ENCODE assay signal across 14 cellular contexts in the genomic region with DNA sequence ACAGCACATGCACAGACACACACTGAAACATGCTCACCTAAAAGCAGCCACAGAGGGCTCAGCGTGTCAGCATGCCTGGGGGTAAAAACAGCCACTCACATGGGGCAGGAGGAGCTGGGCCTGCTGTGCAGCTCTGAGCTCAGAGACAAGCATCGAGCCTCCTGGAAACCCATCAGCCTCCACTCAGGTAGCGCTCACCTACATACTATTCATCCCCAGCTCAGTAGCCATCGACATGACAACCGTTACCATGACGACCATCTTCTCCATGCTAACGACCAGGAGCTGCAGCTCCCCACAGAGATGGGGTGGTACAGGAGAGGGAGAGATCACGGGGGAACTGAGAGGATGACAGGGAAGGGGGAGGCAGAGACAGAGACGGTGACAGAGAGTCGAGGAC. TPM values are rescaled to one million over a fixed set of nuclear protein-coding genes. Genes with fewer than 3 reads are reported as not detected.
DNase-seq lines count a peak whose midpoint lies in the region; ATAC-seq, FAIRE-seq and TF ChIP-seq lines count a peak whose summit lies in the region.
"Had no signal": no experiment of that assay in that cellular context is flagged by ENCODE, and none has a peak within 500 bp of the region (broad histone marks: within the 10 kb centered on the region; RNA-seq: fewer than 3 reads in every experiment).

No MANE protein-coding gene starts in this region.

- DNase-seq in GM23338 (ENCODE audit: low spot score) (peak; percentile 93), NCI-H2196 (lab: John Stamatoyannopoulos, UW; ENCODE audit: unreplicated experiment) (peak; percentile 69), mammary epithelial cell (peak; percentile 27), H54 (ENCODE audit: insufficient read length, low spot score) (no peak), posterior cingulate gyrus (no peak), AG20443 (ENCODE audit: low spot score) (no peak), HEK293T (ENCODE audit: extremely low spot score) (no peak)
- DNase-seq: naive thymus-derived CD4-positive, alpha-beta T cell; NK-92 treated with Interleukin-12 subunit alpha and Interleukin-12 subunit beta, amount 100 ng/mL, for 24 hours had no signal

- peak; percentile 80 for TF ChIP-seq EP300 in neural cell (conservative IDR thresholded peaks at IDR 0.05; ENCODE audit: poor library complexity, severe bottlenecking)

- peak; percentile 57 for TF ChIP-seq RAD21 in neural cell (conservative IDR thresholded peaks at IDR 0.05)

- TF ChIP-seq POLR2A in H54 (IDR thresholded peaks at IDR 0.05; ENCODE audit: low read depth, low read length), result no peak

- no peaks in the 10 kb centered on the region for H3F3A ChIP-seq in GM23338 (replicated peaks; ENCODE audit: low read depth)
- no peaks in the 10 kb centered on the region for H3F3A ChIP-seq in neural cell (ENCODE audit: insufficient read depth, low read length, poor library complexity, severe bottlenecking)

- H3K27me3 Mint-ChIP-seq in GM23338 (ENCODE audit: insufficient read depth, low read depth, poor library complexity), result peaks cover 18% of the 10 kb centered on the region

- H3K9me3 Mint-ChIP-seq in GM23338, result no peaks in the 10 kb centered on the region
- H3K9me3 Mint-ChIP-seq: naive thymus-derived CD4-positive, alpha-beta T cell had no signal

- no TSS peak for BruUV-seq in mammary epithelial cell (replicated peaks; lab: Mats Ljungman, UMichigan)

- H3K4me3 Mint-ChIP-seq in GM23338, result no peak overlapping the region; the same call in 2 of the 3 replicates
- H3K4me3 Mint-ChIP-seq: naive thymus-derived CD4-positive, alpha-beta T cell had no signal

- POLR2A ChIA-PET in HEK293T (lab: Yijun Ruan, JAX), result interaction anchor here (1.0 to 1.2 kb wide), 2 partner anchors 13 to 56 kb away, joined by 3 read pairs; no protein-coding TSS in a partner anchor

- in situ Hi-C loops in mammary epithelial cell (cut with MboI; ENCODE audit: low sequenced_read_pairs in 2 of 2), result no loop called here

- no peaks in the 10 kb centered on the region; the same call in 1 of the 2 replicates for H3K79me2 ChIP-seq in GM23338 (replicated peaks; ENCODE audit: insufficient read depth)
- no peaks in the 10 kb centered on the region for H3K79me2 ChIP-seq in mammary epithelial cell (ENCODE audit: insufficient read depth, low read length)
- H3K79me2 ChIP-seq in neural cell (replicated peaks; ENCODE audit: insufficient read depth, low read length), result peaks cover 86% of the 10 kb centered on the region

- no peaks in the 10 kb centered on the region for H3K36me3 ChIP-seq in GM23338 (ENCODE audit: insufficient read depth)
- H3K36me3 ChIP-seq in mammary epithelial cell (ENCODE audit: insufficient read depth, low read length), result no peaks in the 10 kb centered on the region
- H3K36me3 ChIP-seq in neural cell (ENCODE audit: insufficient read depth, low read length), result no peaks in the 10 kb centered on the region
- H3K36me3 ChIP-seq: cardiac muscle cell, thyroid gland had no signal

- no peak overlapping the region for H2AFZ ChIP-seq in GM23338
- H2AFZ ChIP-seq in mammary epithelial cell (ENCODE audit: low read depth, low read length), result no peak overlapping the region
- H2AFZ ChIP-seq in neural cell (ENCODE audit: low read depth, low read length), result no peak overlapping the region
- H2AFZ ChIP-seq: GM23248 had no signal

- TF ChIP-seq CTCF in GM23338 (conservative IDR thresholded peaks at IDR 0.05; ENCODE audit: low read depth in 2 of 2) (no peak), mammary epithelial cell (conservative IDR thresholded peaks at IDR 0.05 in 1 of 2, IDR thresholded peaks at IDR 0.05 in 1 of 2; ENCODE audit: extremely low read depth in 1 of 2, insufficient read depth in 1 of 2, low read depth in 1 of 2, low read length in 2 of 2) (no peak), neural cell (IDR thresholded peaks at IDR 0.05; ENCODE audit: poor library complexity, severe bottlenecking) (no peak)

- H3K27me3 ChIP-seq in GM23338 (ENCODE audit: insufficient read depth) (no peaks in the 10 kb centered on the region), mammary epithelial cell (ENCODE audit: insufficient read depth, low read length) (no peaks in the 10 kb centered on the region), neural cell (ENCODE audit: insufficient read depth, low read depth, low read length) (no peaks in the 10 kb centered on the region)
- H3K27me3 ChIP-seq: cardiac muscle cell, thyroid gland had no signal

- intact Hi-C loops in mammary epithelial cell (cut with micrococcal nuclease), result no loop called here
- intact Hi-C loops in posterior cingulate gyrus (cut with DNase I), result no loop called here

- H4K20me1 ChIP-seq in GM23338 (replicated peaks; ENCODE audit: insufficient read depth) (no peaks in the 10 kb centered on the region; the same call in 1 of the 2 replicates), mammary epithelial cell (ENCODE audit: insufficient read depth, low read length) (no peaks in the 10 kb centered on the region), neural cell (ENCODE audit: insufficient read depth) (no peaks in the 10 kb centered on the region)

- no peak overlapping the region for H3K9ac ChIP-seq in mammary epithelial cell (ENCODE audit: insufficient read depth, low read length)
- peak overlapping the region; percentile 94 for H3K9ac ChIP-seq in neural cell (ENCODE audit: low read length)

- CTCF ChIA-PET in mammary epithelial cell (lab: Charles Lee; ENCODE audit: low non-redundant PET) (interaction anchor here (0.6 kb wide), 1 partner anchor 161 kb away, joined by 3 read pairs; no protein-coding TSS in a partner anchor), HEK293T (lab: Yijun Ruan, JAX) (interaction anchor here (1.0 to 1.6 kb wide), 2 partner anchors 31 to 100 kb away, joined by 3 to 4 read pairs; no protein-coding TSS in a partner anchor)

- no peak for FAIRE-seq in H54 (lab: Jason Lieb, UNC)
- FAIRE-seq: D721Med had no signal

- ATAC-seq in GM23338, result peak; percentile 72
- ATAC-seq: naive thymus-derived CD4-positive, alpha-beta T cell had no signal

- H3K36me3 Mint-ChIP-seq in GM23338 (ENCODE audit: low read depth), result 0 out of 3 replicates have a peak, but pooled peaks cover 5% of the 10 kb centered on the region
- H3K36me3 Mint-ChIP-seq: naive thymus-derived CD4-positive, alpha-beta T cell had no signal

- no peak overlapping the region for H3K4me3 ChIP-seq in GM23338
- H3K4me3 ChIP-seq in mammary epithelial cell (replicated peaks in 1 of 3; ENCODE audit: insufficient read depth in 1 of 3, low read depth in 2 of 3, low read length in 3 of 3), result no peak overlapping the region
- peak overlapping the region; percentile 66 for H3K4me3 ChIP-seq in neural cell (ENCODE audit: low read length)
- H3K4me3 ChIP-seq: cardiac muscle cell, GM23248, thyroid gland had no signal

- 16% methylated on average over 7 of the region's 10 CpGs for WGBS in mammary epithelial cell (ENCODE audit: low coverage, missing lambda C conversion rate)

- H3K4me2 ChIP-seq in GM23338, result no peak overlapping the region
- H3K4me2 ChIP-seq in mammary epithelial cell (ENCODE audit: insufficient read depth, low read depth, low read length), result no peak overlapping the region
- peak overlapping the region; percentile 98 for H3K4me2 ChIP-seq in neural cell (ENCODE audit: low read length)

- H3K4me1 Mint-ChIP-seq in GM23338, result peaks cover 50% of the 10 kb centered on the region

- dilution Hi-C loops in mammary epithelial cell (cut with HindIII; ENCODE audit: low sequenced_read_pairs), result no loop called here

- H3K27ac Mint-ChIP-seq in GM23338, result no peak overlapping the region
- H3K27ac Mint-ChIP-seq: naive thymus-derived CD4-positive, alpha-beta T cell had no signal

- no peaks in the 10 kb centered on the region for H3K9me3 ChIP-seq in mammary epithelial cell (replicated peaks; ENCODE audit: insufficient read depth, low read length)
- no peaks in the 10 kb centered on the region for H3K9me3 ChIP-seq in neural cell (ENCODE audit: low read length)
- H3K9me3 ChIP-seq: thyroid gland had no signal

- H3K9me2 ChIP-seq in GM23338 (ENCODE audit: insufficient read depth), result no peaks in the 10 kb centered on the region
- no peaks in the 10 kb centered on the region for H3K9me2 ChIP-seq in neural cell (ENCODE audit: insufficient read depth, low read length)

- H3K4me1 ChIP-seq in GM23338 (ENCODE audit: insufficient read depth) (peaks cover 19% of the 10 kb centered on the region; the same call in 1 of the 2 replicates), mammary epithelial cell (ENCODE audit: insufficient read depth, low read length) (peaks cover 21% of the 10 kb centered on the region)
- H3K4me1 ChIP-seq: thyroid gland had no signal

- H3K27ac ChIP-seq in GM23338 (ENCODE audit: low read depth) (no peak overlapping the region), mammary epithelial cell (ENCODE audit: insufficient read depth, low read depth, low read length) (no peak overlapping the region), neural cell (ENCODE audit: low read length) (peak overlapping the region; percentile 100)
- H3K27ac ChIP-seq: cardiac muscle cell, GM23248, thyroid gland had no signal

TF ChIP-seq in GM23338, 12 proteins besides CTCF, POLR2A, EP300 and RAD21:
- no peak for TF ChIP-seq EZH2phosphoT487 (IDR thresholded peaks at IDR 0.05; ENCODE audit: unreplicated experiment)
- TF ChIP-seq CREB1 (CRISPR knock-in tag; IDR thresholded peaks at IDR 0.05; ENCODE audit: low read depth), result 0 out of 2 replicates have a peak, but pooled peaks have one; percentile 1

TF ChIP-seq in HEK293T, 16 proteins besides CTCF, POLR2A, EP300 and RAD21 (continues in another document):
- no peak for TF ChIP-seq SP1 (IDR thresholded peaks at IDR 0.05)
- no peak for TF ChIP-seq ELF4 (IDR thresholded peaks at IDR 0.05)
- TF ChIP-seq ARNT (IDR thresholded peaks at IDR 0.05), result no peak
- no peak for TF ChIP-seq FOXA1 (IDR thresholded peaks at IDR 0.05)
- no peak for TF ChIP-seq FOXK2 (IDR thresholded peaks at IDR 0.05)
- TF ChIP-seq LEF1 (IDR thresholded peaks at IDR 0.05; ENCODE audit: borderline replicate concordance), result no peak
- TF ChIP-seq NFRKB (IDR thresholded peaks at IDR 0.05), result no peak
- no peak for TF ChIP-seq L3MBTL2 (conservative IDR thresholded peaks at IDR 0.05)
- TF ChIP-seq TARDBP (IDR thresholded peaks at IDR 0.05), result no peak
- TF ChIP-seq CTBP1 (IDR thresholded peaks at IDR 0.05; ENCODE audit: borderline replicate concordance), result no peak
- TF ChIP-seq BHLHE40 (IDR thresholded peaks at IDR 0.05; ENCODE audit: borderline replicate concordance), result no peak
- no peak for TF ChIP-seq FOXM1 (IDR thresholded peaks at IDR 0.05; ENCODE audit: borderline replicate concordance)
- no peak for TF ChIP-seq SUZ12 (IDR thresholded peaks at IDR 0.05)
- no peak for TF ChIP-seq ZNF384 (IDR thresholded peaks at IDR 0.05)

RNA-seq across cellular contexts. Expression of a gene that starts 28.6 kb away (rescaled TPM):
- total RNA-seq in GM23338 (2014; rRNA removed; shearing (Covaris generic)), result 22.4 and 29.7 TPM in 2 replicates
- polyA plus RNA-seq in GM23338 (2016; fragmentation: Nextera tagmentation; extraction: Ambion mirVana) (5.2 and 5.8 TPM in 2 replicates), mammary epithelial cell (6.1 TPM), neural cell (55.2 and 79.5 TPM in 2 replicates)
- total RNA-seq in mammary epithelial cell, result 10 to 100 TPM; 23.4 to 63.2 TPM
- polyA minus RNA-seq in mammary epithelial cell (16.8 TPM), neural cell (142 and 179 TPM in 2 replicates)

Comparison
In these comparisons a context has a peak if more than half of its experiments do, and no peak if none do; other contexts are left out.
1. DNase-seq: peak in GM23338 (single experiment), NCI-H2196 (single experiment) and mammary epithelial cell (single experiment); none in H54 (single experiment), posterior cingulate gyrus (0 of 10), AG20443 (single experiment) and HEK293T (single experiment).